Comparison of ENCODE assay signal across 10 cellular contexts in genomic region chr2:120758181-120759048, GRCh38. TPM values are rescaled to one million over a fixed set of nuclear protein-coding genes. Genes with fewer than 3 reads are reported as not detected.
A peak's percentile ranks its signal among the peaks of the same experiment; 100 is the strongest.
DNase-seq lines count a peak whose midpoint lies in the region; ATAC-seq, FAIRE-seq and TF ChIP-seq lines count a peak whose summit lies in the region.
"Had no signal": no experiment of that assay in that cellular context is flagged by ENCODE, and none has a peak within 500 bp of the region (broad histone marks: within the 10 kb centered on the region; RNA-seq: fewer than 3 reads in every experiment).

No MANE protein-coding gene starts in this region.

- H3K9ac ChIP-seq in fibroblast of lung (ENCODE audit: insufficient read depth, low read length) = peak overlapping the region; percentile 41

- peak overlapping the region; percentile 71 for H3K27ac ChIP-seq in fibroblast of lung (ENCODE audit: insufficient read depth, low read length)
- peak overlapping the region; percentile 83 for H3K27ac ChIP-seq in thymus (ENCODE audit: low read depth)

- 84% methylated on average over 16 of the region's 16 CpGs for WGBS in thymus

- peak overlapping the region; percentile 56 for H3K4me2 ChIP-seq in fibroblast of lung (ENCODE audit: extremely low read depth, insufficient read depth, low read length)

- peaks cover 47% of the 10 kb centered on the region for H3K79me2 ChIP-seq in fibroblast of lung (ENCODE audit: control insufficient read depth, insufficient read depth, low read length)

- H3K27me3 ChIP-seq in fibroblast of lung (ENCODE audit: control insufficient read depth, insufficient read depth, low read length) = no peaks in the 10 kb centered on the region
- no peaks in the 10 kb centered on the region for H3K27me3 ChIP-seq in thymus (ENCODE audit: control insufficient read depth, insufficient read depth)

- FAIRE-seq in frontal cortex (lab: Jason Lieb, UNC) = no peak

- peak overlapping the region; percentile 5 for H2AFZ ChIP-seq in fibroblast of lung (ENCODE audit: low read length)

- H3K9me3 ChIP-seq in fibroblast of lung (ENCODE audit: control insufficient read depth, insufficient read depth, low read depth, low read length) (no peaks in the 10 kb centered on the region), thymus (ENCODE audit: control insufficient read depth) (no peaks in the 10 kb centered on the region)

- H4K20me1 ChIP-seq in fibroblast of lung (ENCODE audit: control insufficient read depth, extremely low read depth, insufficient read depth, low read length) = no peaks in the 10 kb centered on the region

- no peak for ATAC-seq in HG02852 (IDR thresholded peaks at IDR 0.05; ENCODE audit: unreplicated experiment)

- DNase-seq in UCSD-AML1 (lab: John Stamatoyannopoulos, UW; ENCODE audit: unreplicated experiment) = peak; percentile 56
- DNase-seq in fibroblast of lung (ENCODE audit: low read depth in 2 of 2) = peak; percentile 79 to 91
- peak; percentile 37 for DNase-seq in mucosa of gallbladder (ENCODE audit: low spot score)
- no peak for DNase-seq in DMS53 (lab: John Stamatoyannopoulos, UW)
- DNase-seq in T-helper 9 cell = no peak
- no peak for DNase-seq in frontal cortex (ENCODE audit: low spot score in 2 of 2)
- DNase-seq: activated naive CD8-positive, alpha-beta T cell treated with anti-CD3 and anti-CD28 coated beads for 36 hours; SW 1271 had no signal

- TF ChIP-seq CTCF in fibroblast of lung (conservative IDR thresholded peaks at IDR 0.05 in 1 of 2, IDR thresholded peaks at IDR 0.05 in 1 of 2; ENCODE audit: low read depth in 1 of 2, low read length in 2 of 2) = no peak

- H3K4me3 ChIP-seq in fibroblast of lung (replicated peaks in 1 of 4; ENCODE audit: control extremely low read depth in 1 of 4, insufficient read depth in 1 of 4, low read depth in 3 of 4, low read length in 4 of 4) (no peak overlapping the region), thymus (ENCODE audit: low read length) (no peak overlapping the region)

- H3K36me3 ChIP-seq in fibroblast of lung (ENCODE audit: control insufficient read depth, insufficient read depth, low read length) (no peaks in the 10 kb centered on the region), thymus (ENCODE audit: control insufficient read depth, insufficient read depth) (no peaks in the 10 kb centered on the region)

- H3K4me1 ChIP-seq in fibroblast of lung (ENCODE audit: control insufficient read depth, extremely low read depth, insufficient read depth, low read length) (peaks cover 15% of the 10 kb centered on the region), thymus (ENCODE audit: control insufficient read depth, insufficient read depth, low read length) (no peaks in the 10 kb centered on the region)

RNA-seq across cellular contexts. Expression of gene GLI2, which starts 22.7 kb away (rescaled TPM):
- total RNA-seq in fibroblast of lung (3.3 TPM in 2 replicates), mucosa of gallbladder (9.2 TPM), frontal cortex (0.41 TPM)
- polyA plus RNA-seq in fibroblast of lung (2.8 and 3.8 TPM in 2 replicates), thymus (1.3 TPM)
- polyA plus RNA-seq in fibroblast of lung (2012) = 6.3 and 7.8 TPM in 2 replicates
- 12.4 and 15.0 TPM in 2 replicates for polyA minus RNA-seq in fibroblast of lung (ENCODE audit: low replicate concordance)
- total RNA-seq: activated naive CD8-positive, alpha-beta T cell treated with anti-CD3 and anti-CD28 coated beads for 36 hours had no signal

Comparison
In these comparisons a context has a peak if more than half of its experiments do, and no peak if none do; other contexts are left out.
1. DNase-seq: peak in UCSD-AML1 (single experiment), fibroblast of lung (2 of 2) and mucosa of gallbladder (single experiment); none in DMS53 (single experiment), T-helper 9 cell (single experiment) and frontal cortex (0 of 2).